Comparison of ENCODE assay signal across 14 cellular contexts in the genomic region with DNA sequence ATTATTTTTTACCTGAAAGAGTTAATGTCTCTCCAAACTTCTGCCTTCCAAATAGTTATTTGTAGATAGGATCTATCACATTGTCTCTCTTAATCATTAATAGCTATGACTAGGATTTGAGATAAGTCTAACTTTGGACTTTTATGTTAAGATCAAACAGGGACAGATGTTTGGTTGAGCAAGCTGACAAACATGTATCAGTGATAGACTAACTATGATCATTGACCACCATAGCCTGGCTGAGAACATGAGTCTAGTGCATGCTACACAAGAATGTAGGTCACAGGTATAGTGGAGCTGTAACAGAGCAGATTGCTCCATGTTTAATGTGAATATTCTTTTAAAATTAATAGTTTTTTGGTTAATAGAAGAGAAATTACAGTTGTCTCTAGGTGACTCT. TPM values are rescaled to one million over a fixed set of nuclear protein-coding genes. Genes with fewer than 3 reads are reported as not detected.
DNase-seq lines count a peak whose midpoint lies in the region; ATAC-seq, FAIRE-seq and TF ChIP-seq lines count a peak whose summit lies in the region.
"Not testable (repeated sequence)": the region's sequence is repeated elsewhere in the genome, so short reads cannot be mapped to it uniquely, and the experiment has no call there.
"Had no signal": no experiment of that assay in that cellular context is flagged by ENCODE, and none has a peak within 500 bp of the region (broad histone marks: within the 10 kb centered on the region; RNA-seq: fewer than 3 reads in every experiment).

No MANE protein-coding gene starts in this region.

- H3K27me3 ChIP-seq in hepatocyte; HepG2 (ENCODE audit: control insufficient read depth in 1 of 2, insufficient read depth in 2 of 2, low read length in 2 of 2); liver (ENCODE audit: control insufficient read depth in 4 of 4, insufficient read depth in 4 of 4, low read length in 3 of 4); right lobe of liver; pancreas: not testable (repeated sequence)

- POLR2A ChIA-PET in HepG2 (lab: Yijun Ruan, JAX): not testable (repeated sequence)

- not testable (repeated sequence) for H3K79me2 ChIP-seq in hepatocyte; HepG2 (ENCODE audit: insufficient read depth, low read length)

- H3K4me1 ChIP-seq in hepatocyte (ENCODE audit: insufficient read depth); HepG2 (ENCODE audit: insufficient read depth, low read length); liver (ENCODE audit: control insufficient read depth in 4 of 4, insufficient read depth in 4 of 4, low read length in 3 of 4); right lobe of liver; pancreas: not testable (repeated sequence)

- not testable (repeated sequence) for H3K9me3 ChIP-seq in hepatocyte (ENCODE audit: low read depth); HepG2 (ENCODE audit: low read length); liver (ENCODE audit: control insufficient read depth in 4 of 4, low read length in 3 of 4); right lobe of liver; pancreas

- H3K9me2 ChIP-seq in hepatocyte (replicated peaks; ENCODE audit: insufficient read depth): not testable (repeated sequence)

- H3K9me3 Mint-ChIP-seq in central memory CD8-positive, alpha-beta T cell: not testable (repeated sequence)

- H3K27ac Mint-ChIP-seq in central memory CD8-positive, alpha-beta T cell (ENCODE audit: low read depth): not testable (repeated sequence)

- CTCF ChIA-PET in HepG2 (lab: Yijun Ruan, JAX; ENCODE audit: low intra/inter-chr PET ratio, low total read pairs): not testable (repeated sequence)

- not testable (repeated sequence) for H3K4me3 ChIP-seq in hepatocyte; HepG2 (replicated peaks in 1 of 3; ENCODE audit: insufficient read depth in 1 of 3, low read depth in 2 of 3, low read length in 3 of 3); liver (ENCODE audit: low read depth in 1 of 3, low read length in 3 of 3); pancreas
- peak overlapping the region in 2 of 3 donors; percentile 6 to 16 for H3K4me3 ChIP-seq in right lobe of liver

- not testable (repeated sequence) for H3K27ac ChIP-seq in hepatocyte; liver (ENCODE audit: low read depth in 1 of 2, low read length in 2 of 2); pancreas
- peak overlapping the region; percentile 56 for H3K27ac ChIP-seq in HepG2 (ENCODE audit: extremely low read length, insufficient read depth, low read length)
- peak overlapping the region in 1 of 3 donors; percentile 40 for H3K27ac ChIP-seq in right lobe of liver

- H2AFZ ChIP-seq in hepatocyte; HepG2 (ENCODE audit: low read length): not testable (repeated sequence)

- peak; percentile 31 for FAIRE-seq in RCC 7860 (lab: Jason Lieb, UNC)
- FAIRE-seq in HepG2 (lab: Jason Lieb, UNC); pancreas (lab: Jason Lieb, UNC): not testable (repeated sequence)

- H3K9ac ChIP-seq in HepG2 (ENCODE audit: insufficient read depth, low read depth, low read length); liver (ENCODE audit: low read depth in 1 of 2, low read length in 2 of 2): not testable (repeated sequence)

- peak; percentile 40 for ATAC-seq in central memory CD8-positive, alpha-beta T cell (replicated peaks; ENCODE audit: extremely low read depth, poor library complexity, severe bottlenecking)
- ATAC-seq in left lobe of liver (peak; percentile 78), HepG2 (peak; percentile 98), right lobe of liver (peak; percentile 83 to 91 (median 87)), pancreas (peak in 3 of 4 donors; percentile 36 to 60 (median 44))

- not testable (repeated sequence) for H3K4me1 Mint-ChIP-seq in central memory CD8-positive, alpha-beta T cell

- H3K27me3 Mint-ChIP-seq in central memory CD8-positive, alpha-beta T cell: not testable (repeated sequence)

- H3K4me2 ChIP-seq in hepatocyte: peak overlapping the region; percentile 16
- H3K4me2 ChIP-seq in HepG2 (ENCODE audit: low read depth, low read length): not testable (repeated sequence)

- TF ChIP-seq CTCF in hepatocyte (IDR thresholded peaks at IDR 0.05; ENCODE audit: poor library complexity); HepG2 (CRISPR knock-in tag; IDR thresholded peaks at IDR 0.05); liver (IDR thresholded peaks at IDR 0.05; ENCODE audit: low read depth, low read length, missing input control); right lobe of liver (IDR thresholded peaks at IDR 0.05); pancreas (IDR thresholded peaks at IDR 0.05): not testable (repeated sequence)

- not testable (repeated sequence) for H3K4me3 Mint-ChIP-seq in central memory CD8-positive, alpha-beta T cell

- not testable (repeated sequence) for H3K36me3 ChIP-seq in hepatocyte (replicated peaks; ENCODE audit: insufficient read depth, low read depth); HepG2 (replicated peaks in 1 of 2; ENCODE audit: control insufficient read depth in 1 of 2, insufficient read depth in 2 of 2, low read length in 2 of 2); liver (ENCODE audit: control insufficient read depth in 4 of 4, insufficient read depth in 3 of 4, low read depth in 1 of 4, low read length in 3 of 4); right lobe of liver; pancreas

- H4K20me1 ChIP-seq in hepatocyte (ENCODE audit: insufficient read depth, poor library complexity, severe bottlenecking); HepG2 (ENCODE audit: insufficient read depth, low read length): not testable (repeated sequence)

- in situ Hi-C loops in HepG2 (cut with HindIII; ENCODE audit: extremely low pct_ligation_motif_present, low pct_unique_long_range_greater_than_20kb): not testable (repeated sequence)

- TF ChIP-seq RAD21 in HepG2 (CRISPR knock-in tag; IDR thresholded peaks at IDR 0.05); liver (IDR thresholded peaks at IDR 0.05): not testable (repeated sequence)

- not testable (repeated sequence) for DNase-seq in RCC 7860 (ENCODE audit: low spot score); central memory CD8-positive, alpha-beta T cell (ENCODE audit: low spot score in 2 of 2); hepatocyte (ENCODE audit: low spot score); left lobe of liver (ENCODE audit: low spot score); HepG2 (ENCODE audit: low spot score); right lobe of liver; pancreas

- BruUV-seq in HepG2 (replicated peaks; lab: Mats Ljungman, UMichigan): not testable (repeated sequence)

- not testable (repeated sequence) for TF ChIP-seq POLR2A in HepG2 (IDR thresholded peaks at IDR 0.05; ENCODE audit: insufficient read depth in 1 of 2, low read depth in 2 of 2, low read length in 2 of 2); right lobe of liver (IDR thresholded peaks at IDR 0.05)

- H3K36me3 Mint-ChIP-seq in central memory CD8-positive, alpha-beta T cell (ENCODE audit: insufficient read depth): not testable (repeated sequence)

- intact Hi-C loops in HepG2 (cut with micrococcal nuclease; ENCODE audit: unreplicated experiment); right lobe of liver (cut with DNase I); pancreas (cut with DNase I): not testable (repeated sequence)

- TF ChIP-seq EP300 in HepG2 (IDR thresholded peaks at IDR 0.05; ENCODE audit: low read depth in 2 of 2, low read length in 2 of 2) (peak in 1 of 2 experiments; percentile 43; a peak in 1 of 4 replicates), HepG2 (CRISPR knock-in tag; IDR thresholded peaks at IDR 0.05; ENCODE audit: borderline replicate concordance) (peak; percentile 32; the same call in 1 of the 2 replicates)

RNA-seq across cellular contexts. Expression of gene SYT15B, which starts 52.0 kb away (rescaled TPM):
- total RNA-seq in hepatocyte: not detected in 2 replicates
- 0.65 and 0.69 TPM in 2 replicates for polyA plus RNA-seq in hepatocyte
- total RNA-seq in left lobe of liver: 0.83 TPM
- 0.04 TPM in 1 of 2 replicates, not detected in the other for total RNA-seq in HepG2 (2016; rRNA removed; fragmentation: Illumina TruSeq; extraction: Trizol)
- total RNA-seq in HepG2 (2016; cell fraction: cytosol; rRNA removed; fragmentation: Illumina TruSeq; extraction: Trizol; ENCODE audit: low read depth): not detected in 2 replicates
- not detected in 2 replicates for total RNA-seq in HepG2 (2016; cell fraction: insoluble cytoplasmic fraction; rRNA removed; fragmentation: Illumina TruSeq; extraction: Trizol)
- not detected in 2 replicates for total RNA-seq in HepG2 (2016; cell fraction: membrane; rRNA removed; fragmentation: Illumina TruSeq; extraction: Trizol)
- 0.06 TPM in 1 of 2 replicates, not detected in the other for total RNA-seq in HepG2 (2016; cell fraction: nucleus; rRNA removed; fragmentation: Illumina TruSeq; extraction: Trizol)
- polyA plus RNA-seq in HepG2 (2011; rRNA removed): not detected in 2 replicates
- 0.03 TPM in 1 of 2 replicates, not detected in the other for polyA plus RNA-seq in HepG2 (2011; cell fraction: cytosol; rRNA removed)
- polyA plus RNA-seq in HepG2 (2011; cell fraction: nucleus; rRNA removed): 0.05 and 0.09 TPM in 2 replicates
- polyA plus RNA-seq in HepG2 (2012): 0.46 and 0.75 TPM in 2 replicates
- 0.06 TPM in 1 of 2 replicates, not detected in the other for polyA plus RNA-seq in HepG2 (2016; cell fraction: cytosol; fragmentation: Illumina TruSeq; extraction: Trizol; ENCODE audit: low read depth)
- polyA plus RNA-seq in HepG2 (2016; cell fraction: insoluble cytoplasmic fraction; fragmentation: Illumina TruSeq; extraction: Trizol; ENCODE audit: low read depth): not detected in 2 replicates
- not detected in 2 replicates for polyA plus RNA-seq in HepG2 (2016; cell fraction: membrane; fragmentation: Illumina TruSeq; extraction: Trizol; ENCODE audit: low read depth)
- not detected in 2 replicates for polyA plus RNA-seq in HepG2 (2016; cell fraction: nucleus; fragmentation: Illumina TruSeq; extraction: Trizol; ENCODE audit: insufficient read depth, low read depth)
- polyA minus RNA-seq in HepG2 (2011; rRNA and poly(A)+ RNA removed; ENCODE audit: low replicate concordance): 0.07 TPM in 1 of 2 replicates, not detected in the other
- polyA minus RNA-seq in HepG2 (2011; cell fraction: cytosol; rRNA and poly(A)+ RNA removed): 0.20 and 0.26 TPM in 2 replicates
- polyA minus RNA-seq in HepG2 (2011; cell fraction: nucleus; rRNA and poly(A)+ RNA removed): not detected in 2 replicates
- total RNA-seq in liver: 1 to 10 TPM in 1 of 2 donors, under 1 TPM in 1; 0.14 to 2.8 TPM
- under 1 TPM; 0.24 to 0.58 TPM for polyA plus RNA-seq in liver
- under 1 TPM in 5 of 6 experiments, not detected in 1; 0.20 to 0.73 (median 0.42) TPM for total RNA-seq in right lobe of liver
- 10 to 100 TPM in 1 of 6 donors, 1 to 10 TPM in 5; 1.7 to 10.3 (median 3.9) TPM for total RNA-seq in pancreas
- 1 to 10 TPM; 1.3 to 2.3 TPM for polyA plus RNA-seq in pancreas
- total RNA-seq: B cell, Daoy had no signal
- polyA plus RNA-seq: CD14-positive monocyte; CD4-positive, alpha-beta memory T cell; CD4-positive, CD25-positive, alpha-beta regulatory T cell; CD8-positive, alpha-beta memory T cell had no signal

Comparison
In these comparisons a context has a peak if more than half of its experiments do, and no peak if none do; other contexts are left out.
1. ATAC-seq: peak in every context shown above with its lines; median percentile 98 in HepG2; 87 in right lobe of liver; 78 in left lobe of liver; 44 in pancreas; 40 in central memory CD8-positive, alpha-beta T cell.